Comparison of ENCODE assay signal across 8 cellular contexts in genomic region chr11:65429724-65430405, GRCh38. TPM values are rescaled to one million over a fixed set of nuclear protein-coding genes. Genes with fewer than 3 reads are reported as not detected.
DNase-seq lines count a peak whose midpoint lies in the region; ATAC-seq and TF ChIP-seq lines count a peak whose summit lies in the region.

No MANE protein-coding gene starts in this region.

- peak overlapping the region; percentile 94 for H3K4me2 ChIP-seq in SK-N-SH

- no peaks in the 10 kb centered on the region for H3K9me2 ChIP-seq in SK-N-SH

- DNase-seq in AG08395 (ENCODE audit: low spot score) (peak; percentile 38), SK-N-SH (no peak), lung microvascular endothelial cell (ENCODE audit: low read depth in 2 of 2) (peak; percentile 76 to 79), COR-L47 (lab: John Stamatoyannopoulos, UW) (no peak)
- no peak for DNase-seq in central memory CD8-positive, alpha-beta T cell (ENCODE audit: low spot score in 2 of 2)

- peak overlapping the region; percentile 77 to 83 for H3K4me3 ChIP-seq in SK-N-SH (ENCODE audit: low read depth in 2 of 2, low read length in 1 of 2)

- no peaks in the 10 kb centered on the region for H3K9me3 ChIP-seq in SK-N-SH

- no peaks in the 10 kb centered on the region for H3K9me3 Mint-ChIP-seq in central memory CD8-positive, alpha-beta T cell

- CTCF ChIA-PET in SK-N-SH (lab: Yijun Ruan, JAX), result interaction anchor here (0.9 to 2.5 kb wide), 4 partner anchors 12 to 82 kb away, joined by 3 to 11 read pairs (median 4); no protein-coding TSS in a partner anchor

- H3K27me3 Mint-ChIP-seq in central memory CD8-positive, alpha-beta T cell, result no peaks in the 10 kb centered on the region

- H3K4me1 ChIP-seq in SK-N-SH (ENCODE audit: control insufficient read depth in 1 of 2, insufficient read depth in 2 of 2, low read depth in 1 of 2, low read length in 1 of 2), result peaks cover 4 to 39% of the 10 kb centered on the region in 2 experiments; a peak in 2 of 4 replicates

- no peak for ATAC-seq in central memory CD8-positive, alpha-beta T cell (replicated peaks; ENCODE audit: extremely low read depth, poor library complexity, severe bottlenecking)
- ATAC-seq in GM18498 (IDR thresholded peaks at IDR 0.05; ENCODE audit: unreplicated experiment), result no peak

- H3F3A ChIP-seq in SK-N-SH (replicated peaks; ENCODE audit: insufficient read depth), result peaks cover 99% of the 10 kb centered on the region

- peaks cover 63% of the 10 kb centered on the region for H3K36me3 Mint-ChIP-seq in central memory CD8-positive, alpha-beta T cell (ENCODE audit: insufficient read depth)

- no peak for TF ChIP-seq CTCF in SK-N-SH (IDR thresholded peaks at IDR 0.05)

- H3K27me3 ChIP-seq in SK-N-SH (ENCODE audit: insufficient read depth), result no peaks in the 10 kb centered on the region

- POLR2A ChIA-PET in SK-N-SH (lab: Yijun Ruan, JAX), result interaction anchor here (1.0 to 17.2 kb wide), 3 partner anchors 14 to 68 kb away, joined by 3 to 1027 read pairs (median 3); partner anchors contain the start of gene MALAT1

- H3K36me3 ChIP-seq in SK-N-SH (replicated peaks in 1 of 2; ENCODE audit: control insufficient read depth in 1 of 2, insufficient read depth in 2 of 2, low read length in 1 of 2), result peaks cover 71 to 98% of the 10 kb centered on the region in 2 experiments

- no peak for TF ChIP-seq EP300 in SK-N-SH (IDR thresholded peaks at IDR 0.05; ENCODE audit: borderline replicate concordance in 1 of 2, low read depth in 1 of 2, low read length in 1 of 2)

- TF ChIP-seq RAD21 in SK-N-SH (IDR thresholded peaks at IDR 0.05; ENCODE audit: low read length), result no peak

- peak overlapping the region; percentile 100 for H3K27ac ChIP-seq in SK-N-SH (ENCODE audit: low read depth in 2 of 2, low read length in 1 of 2)
- H3K27ac ChIP-seq in temporal lobe (ENCODE audit: low read depth, low read length), result peak overlapping the region; percentile 57

- peaks cover 86% of the 10 kb centered on the region for H3K4me1 Mint-ChIP-seq in central memory CD8-positive, alpha-beta T cell

- TF ChIP-seq POLR2A in GM15510 (IDR thresholded peaks at IDR 0.05; ENCODE audit: borderline replicate concordance, extremely low read depth, insufficient read length), result peak; percentile 36

- H4K20me1 ChIP-seq in SK-N-SH (ENCODE audit: insufficient read depth), result peaks cover 100% of the 10 kb centered on the region

- H3K4me3 Mint-ChIP-seq in central memory CD8-positive, alpha-beta T cell, result peak overlapping the region; percentile 100

- H3K79me2 ChIP-seq in SK-N-SH (ENCODE audit: insufficient read depth), result peaks cover 100% of the 10 kb centered on the region

- H2AFZ ChIP-seq in SK-N-SH (ENCODE audit: low read depth), result no peak overlapping the region

- peak overlapping the region; percentile 98 for H3K9ac ChIP-seq in SK-N-SH

- WGBS in SK-N-SH (ENCODE audit: low lambda C conversion rate), result 3% methylated on average over 9 of the region's 9 CpGs

- H3K27ac Mint-ChIP-seq in central memory CD8-positive, alpha-beta T cell (ENCODE audit: low read depth), result peak overlapping the region; percentile 100

TF ChIP-seq in SK-N-SH, 30 proteins besides CTCF, POLR2A, EP300 and RAD21:
- TF ChIP-seq ZBTB33 (IDR thresholded peaks at IDR 0.05; ENCODE audit: borderline replicate concordance, low read depth) (peak; percentile 16; the same call in 1 of the 2 replicates), NFIC (IDR thresholded peaks at IDR 0.05; ENCODE audit: borderline replicate concordance) (peak; percentile 47), MXI1 (IDR thresholded peaks at IDR 0.05; ENCODE audit: low read depth, low read length) (no peak; the same call in none of the 2 replicates), POLR2AphosphoS5 (IDR thresholded peaks at IDR 0.05; ENCODE audit: low read depth, low read length) (peak; percentile 74)
- TF ChIP-seq, protein P1, sequence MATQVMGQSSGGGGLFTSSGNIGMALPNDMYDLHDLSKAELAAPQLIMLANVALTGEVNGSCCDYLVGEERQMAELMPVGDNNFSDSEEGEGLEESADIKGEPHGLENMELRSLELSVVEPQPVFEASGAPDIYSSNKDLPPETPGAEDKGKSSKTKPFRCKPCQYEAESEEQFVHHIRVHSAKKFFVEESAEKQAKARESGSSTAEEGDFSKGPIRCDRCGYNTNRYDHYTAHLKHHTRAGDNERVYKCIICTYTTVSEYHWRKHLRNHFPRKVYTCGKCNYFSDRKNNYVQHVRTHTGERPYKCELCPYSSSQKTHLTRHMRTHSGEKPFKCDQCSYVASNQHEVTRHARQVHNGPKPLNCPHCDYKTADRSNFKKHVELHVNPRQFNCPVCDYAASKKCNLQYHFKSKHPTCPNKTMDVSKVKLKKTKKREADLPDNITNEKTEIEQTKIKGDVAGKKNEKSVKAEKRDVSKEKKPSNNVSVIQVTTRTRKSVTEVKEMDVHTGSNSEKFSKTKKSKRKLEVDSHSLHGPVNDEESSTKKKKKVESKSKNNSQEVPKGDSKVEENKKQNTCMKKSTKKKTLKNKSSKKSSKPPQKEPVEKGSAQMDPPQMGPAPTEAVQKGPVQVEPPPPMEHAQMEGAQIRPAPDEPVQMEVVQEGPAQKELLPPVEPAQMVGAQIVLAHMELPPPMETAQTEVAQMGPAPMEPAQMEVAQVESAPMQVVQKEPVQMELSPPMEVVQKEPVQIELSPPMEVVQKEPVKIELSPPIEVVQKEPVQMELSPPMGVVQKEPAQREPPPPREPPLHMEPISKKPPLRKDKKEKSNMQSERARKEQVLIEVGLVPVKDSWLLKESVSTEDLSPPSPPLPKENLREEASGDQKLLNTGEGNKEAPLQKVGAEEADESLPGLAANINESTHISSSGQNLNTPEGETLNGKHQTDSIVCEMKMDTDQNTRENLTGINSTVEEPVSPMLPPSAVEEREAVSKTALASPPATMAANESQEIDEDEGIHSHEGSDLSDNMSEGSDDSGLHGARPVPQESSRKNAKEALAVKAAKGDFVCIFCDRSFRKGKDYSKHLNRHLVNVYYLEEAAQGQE (IDR thresholded peaks at IDR 0.05; ENCODE audit: low read depth, low read length), result peak; percentile 14
- TF ChIP-seq, protein P2, sequence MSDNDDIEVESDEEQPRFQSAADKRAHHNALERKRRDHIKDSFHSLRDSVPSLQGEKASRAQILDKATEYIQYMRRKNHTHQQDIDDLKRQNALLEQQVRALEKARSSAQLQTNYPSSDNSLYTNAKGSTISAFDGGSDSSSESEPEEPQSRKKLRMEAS (IDR thresholded peaks at IDR 0.05; ENCODE audit: low read depth), result 0 out of 2 replicates have a peak, but pooled peaks have one; percentile 22
TF ChIP-seq in SK-N-SH: peak in this region for 5.

RNA-seq across cellular contexts. Expression of gene NEAT1, which starts 7.3 kb away (rescaled TPM):
- polyA plus RNA-seq in SK-N-SH (2012; rRNA removed), result 435 and 479 TPM in 2 replicates
- 93.7 and 99.2 TPM in 2 replicates for polyA plus RNA-seq in SK-N-SH (2012; cell fraction: cytosol; rRNA removed)
- polyA plus RNA-seq in SK-N-SH (2012; cell fraction: nucleus; rRNA removed), result 3,897 and 4,476 TPM in 2 replicates
- 26.4 and 94.2 TPM in 2 replicates for total RNA-seq in lung microvascular endothelial cell
- total RNA-seq in temporal lobe, result 8.4 TPM

RNA-seq across cellular contexts. Expression of gene FRMD8, which starts 43.4 kb away (rescaled TPM):
- 17.4 and 19.0 TPM in 2 replicates for polyA plus RNA-seq in SK-N-SH (2012; rRNA removed)
- polyA plus RNA-seq in SK-N-SH (2012; cell fraction: cytosol; rRNA removed), result 8.0 and 14.0 TPM in 2 replicates
- polyA plus RNA-seq in SK-N-SH (2012; cell fraction: nucleus; rRNA removed), result 32.3 and 58.1 TPM in 2 replicates
- total RNA-seq in lung microvascular endothelial cell, result 63.4 and 82.9 TPM in 2 replicates
- total RNA-seq in temporal lobe, result 6.9 TPM

RNA-seq across cellular contexts. Expression of gene SLC25A45, which starts 47.4 kb away (rescaled TPM):
- polyA plus RNA-seq in SK-N-SH (2012; rRNA removed), result 3.1 and 3.6 TPM in 2 replicates
- polyA plus RNA-seq in SK-N-SH (2012; cell fraction: cytosol; rRNA removed), result 1.2 and 1.8 TPM in 2 replicates
- 13.7 and 17.4 TPM in 2 replicates for polyA plus RNA-seq in SK-N-SH (2012; cell fraction: nucleus; rRNA removed)
- total RNA-seq in lung microvascular endothelial cell, result 1.2 and 1.7 TPM in 2 replicates
- total RNA-seq in temporal lobe, result 0.74 TPM

Comparison
In these comparisons a context has a peak if more than half of its experiments do, and no peak if none do; other contexts are left out.
1. DNase-seq: peak in AG08395 (single experiment) and lung microvascular endothelial cell (2 of 2); none in SK-N-SH (single experiment), central memory CD8-positive, alpha-beta T cell (0 of 2) and COR-L47 (single experiment).